Comparison of ENCODE assay signal across 9 cellular contexts in the genomic region with DNA sequence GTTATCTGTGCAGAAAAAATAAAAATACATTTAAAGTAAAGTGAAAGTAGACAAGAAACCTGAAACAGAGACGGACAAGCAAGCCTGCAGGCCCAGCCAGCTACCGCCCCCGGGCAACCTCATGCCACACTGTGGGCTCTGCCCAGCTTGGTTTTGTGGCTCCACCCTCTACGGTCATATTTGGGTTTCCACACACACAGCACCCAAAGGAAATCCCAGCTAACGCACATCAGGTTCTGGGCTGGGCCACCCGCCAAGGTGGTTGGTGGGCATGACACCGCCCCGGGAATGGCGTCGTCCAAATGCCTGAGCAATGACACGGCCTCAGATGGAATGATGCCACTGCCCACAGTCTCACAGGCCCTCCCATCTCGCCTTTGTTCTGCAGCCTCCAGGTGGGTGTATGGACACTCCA. TPM values are rescaled to one million over a fixed set of nuclear protein-coding genes. Genes with fewer than 3 reads are reported as not detected.
DNase-seq lines count a peak whose midpoint lies in the region; ATAC-seq and TF ChIP-seq lines count a peak whose summit lies in the region.
"Had no signal": no experiment of that assay in that cellular context is flagged by ENCODE, and none has a peak within 500 bp of the region (broad histone marks: within the 10 kb centered on the region; RNA-seq: fewer than 3 reads in every experiment).

No MANE protein-coding gene starts in this region.

- no peak overlapping the region for H3K27ac ChIP-seq in substantia nigra (ENCODE audit: low read depth, low read length, poor library complexity, severe bottlenecking)

- no peak for TF ChIP-seq CTCF in AG10803 (conservative IDR thresholded peaks at IDR 0.05; ENCODE audit: low read length)

- H3K4me1 Mint-ChIP-seq in naive B cell: peaks cover 9 to 48% (median 26%) of the 10 kb centered on the region in 3 donors

- peaks cover 0 to 1% (median 0%) of the 10 kb centered on the region in 7 donors for H3K9me3 Mint-ChIP-seq in naive B cell
- H3K9me3 Mint-ChIP-seq: dendritic cell treated with granulocyte-macrophage colony-stimulating factor and Interleukin-4, amounts not matched to agents 40 ng/mL and 50 ng/mL, for 4 days had no signal

- no peak overlapping the region for H3K4me3 Mint-ChIP-seq in naive B cell
- H3K4me3 Mint-ChIP-seq: dendritic cell treated with granulocyte-macrophage colony-stimulating factor and Interleukin-4, amounts not matched to agents 40 ng/mL and 50 ng/mL, for 4 days had no signal

- H3K27me3 Mint-ChIP-seq in naive B cell: no peaks in the 10 kb centered on the region
- H3K27me3 Mint-ChIP-seq: dendritic cell treated with granulocyte-macrophage colony-stimulating factor and Interleukin-4, amounts not matched to agents 40 ng/mL and 50 ng/mL, for 4 days had no signal

- peak; percentile 86 for DNase-seq in AG10803 (ENCODE audit: low read depth)
- peak; percentile 78 for DNase-seq in RKO (ENCODE audit: low spot score)
- DNase-seq in amniotic epithelial cell (ENCODE audit: low read depth): peak; percentile 71
- DNase-seq in naive B cell: no peak
- DNase-seq in SKM-1 treated with dmso at 0.1 percent for 144 hours (lab: John Stamatoyannopoulos, UW; ENCODE audit: unreplicated experiment): no peak
- DNase-seq in cerebellar nuclear complex (lab: John Stamatoyannopoulos, UW): no peak
- DNase-seq in substantia nigra (lab: John Stamatoyannopoulos, UW): no peak
- DNase-seq in NCI-H2171 (lab: John Stamatoyannopoulos, UW): no peak

- no peak overlapping the region for H3K4me3 ChIP-seq in AG10803 (ENCODE audit: low read length)

- ATAC-seq in naive B cell (ENCODE audit: low read depth in 2 of 2): no peak

- H3K27ac Mint-ChIP-seq in naive B cell: peak overlapping the region in 4 of 6 donors; percentile 23 to 73 (median 44)
- H3K27ac Mint-ChIP-seq: dendritic cell treated with granulocyte-macrophage colony-stimulating factor and Interleukin-4, amounts not matched to agents 40 ng/mL and 50 ng/mL, for 4 days had no signal

- peaks cover 0 to 8% of the 10 kb centered on the region in 2 donors for H3K36me3 Mint-ChIP-seq in naive B cell

RNA-seq across cellular contexts. Expression of a gene that starts 22.9 kb away (rescaled TPM):
- polyA plus RNA-seq in naive B cell (ENCODE audit: low read depth in 6 of 6): 10 to 100 TPM in 4 of 6 donors, 1 to 10 TPM in 2; 8.9 to 18.9 (median 12.4) TPM

RNA-seq across cellular contexts. Expression of a gene that starts 59.8 kb away (rescaled TPM):
- polyA plus RNA-seq in naive B cell (ENCODE audit: low read depth in 6 of 6): not detected

Comparison
In these comparisons a context has a peak if more than half of its experiments do, and no peak if none do; other contexts are left out.
1. DNase-seq: peak in AG10803 (single experiment), RKO (single experiment) and amniotic epithelial cell (single experiment); none in naive B cell (single experiment), SKM-1 treated with dmso at 0.1 percent for 144 hours (single experiment), cerebellar nuclear complex (0 of 2), substantia nigra (0 of 49) and NCI-H2171 (single experiment).